Comparison of ENCODE assay signal across 1 cellular context in the genomic region with DNA sequence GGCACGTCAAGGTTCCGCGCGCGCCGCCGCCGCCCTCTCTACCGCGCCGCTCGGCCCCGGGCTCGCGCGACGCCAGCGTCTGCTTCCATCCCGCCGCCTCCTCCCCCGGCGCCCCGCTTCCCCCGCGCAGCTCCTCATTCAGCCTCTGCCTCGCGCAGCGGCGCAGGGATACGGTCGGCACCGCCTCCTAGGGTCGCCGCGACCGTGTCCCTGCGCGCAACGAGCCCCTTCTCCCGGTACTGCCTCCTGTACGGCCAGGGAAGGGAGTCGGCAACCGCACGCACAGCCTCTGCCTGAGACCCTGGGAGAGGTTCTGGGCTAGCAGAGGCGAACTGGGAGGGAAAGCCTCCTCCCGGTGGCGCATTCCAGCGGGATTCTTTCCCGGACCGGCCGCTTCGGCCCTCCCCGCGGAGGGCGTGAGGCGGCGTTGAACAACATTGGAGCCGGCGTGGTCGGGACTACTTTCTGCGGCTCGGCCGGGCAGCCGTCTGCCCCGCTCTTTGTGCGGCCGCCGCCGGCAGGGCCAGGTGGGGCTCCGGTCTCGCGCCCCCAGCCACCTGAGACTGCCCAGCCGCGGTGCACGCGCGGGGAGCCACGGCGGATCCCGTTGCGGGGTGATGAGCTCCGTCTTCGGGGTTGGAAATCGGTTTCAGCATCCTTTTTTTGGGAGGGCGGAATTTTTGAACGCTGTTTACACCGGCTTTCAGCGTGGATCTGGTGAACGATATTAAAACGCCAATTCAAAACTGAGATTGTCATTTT.
TF ChIP-seq lines count a peak whose summit lies in the region.

Gene LRP6, minus strand, starts transcription at position 172 of the 762 bp plus-strand sequence. CDS start 309 bp downstream, outside the sequence.

TF ChIP-seq in HepG2, 621 proteins besides CTCF, POLR2A, EP300 and RAD21 (continued from another document and continues in another):
- TF ChIP-seq ZNF318 (CRISPR knock-in tag; IDR thresholded peaks at IDR 0.05) (no peak), ZNF749 (CRISPR knock-in tag; IDR thresholded peaks at IDR 0.05; ENCODE audit: borderline replicate concordance) (peak; percentile 96), RFX3 (CRISPR knock-in tag; IDR thresholded peaks at IDR 0.05) (no peak), KDM3A (CRISPR knock-in tag; IDR thresholded peaks at IDR 0.05; ENCODE audit: low read depth) (peak; percentile 95), RNF2 (conservative IDR thresholded peaks at IDR 0.05; ENCODE audit: low read depth) (peak; percentile 80), ZNF136 (CRISPR knock-in tag; IDR thresholded peaks at IDR 0.05; ENCODE audit: low read depth) (peak; percentile 77; the same call in 1 of the 2 replicates), NCOA1 (CRISPR knock-in tag; IDR thresholded peaks at IDR 0.05) (peak; percentile 87; the same call in 1 of the 2 replicates), FOXO1 (CRISPR knock-in tag; IDR thresholded peaks at IDR 0.05) (peak; percentile 80), NKX3-1 (CRISPR knock-in tag; IDR thresholded peaks at IDR 0.05) (peak; percentile 98), ZNF782 (CRISPR knock-in tag; IDR thresholded peaks at IDR 0.05; ENCODE audit: borderline replicate concordance) (peak; percentile 98), ZBTB42 (CRISPR knock-in tag; IDR thresholded peaks at IDR 0.05) (peak; percentile 96), ZNF17 (CRISPR knock-in tag; IDR thresholded peaks at IDR 0.05) (peak; percentile 96), JDP2 (CRISPR knock-in tag; IDR thresholded peaks at IDR 0.05; ENCODE audit: borderline replicate concordance) (peak; percentile 78), MTF1 (CRISPR knock-in tag; IDR thresholded peaks at IDR 0.05) (peak; percentile 78; the same call in 1 of the 2 replicates), NCOA2 (CRISPR knock-in tag; IDR thresholded peaks at IDR 0.05) (peak; percentile 49), HNF4G (IDR thresholded peaks at IDR 0.05; ENCODE audit: borderline replicate concordance, low read depth, low read length) (no peak; the same call in 1 of the 2 replicates), HNF4G (CRISPR knock-in tag; IDR thresholded peaks at IDR 0.05; ENCODE audit: borderline replicate concordance, low read depth) (peak; percentile 83), MXI1 (IDR thresholded peaks at IDR 0.05; ENCODE audit: borderline replicate concordance, low read depth, low read length) (peak; percentile 81; the same call in 2 of the 3 replicates), PLSCR1 (CRISPR knock-in tag; IDR thresholded peaks at IDR 0.05; ENCODE audit: borderline replicate concordance) (peak; percentile 89; the same call in 1 of the 2 replicates), FOXA1 (IDR thresholded peaks at IDR 0.05) (no peak), FOXA1 (CRISPR knock-in tag; IDR thresholded peaks at IDR 0.05) (peak; percentile 47; the same call in 1 of the 2 replicates), PHF21A (CRISPR knock-in tag; IDR thresholded peaks at IDR 0.05) (peak; percentile 95), AKAP8 (CRISPR knock-in tag; IDR thresholded peaks at IDR 0.05) (peak; percentile 91), POLR2AphosphoS5 (IDR thresholded peaks at IDR 0.05; ENCODE audit: low read depth, low read length) (no peak; the same call in 1 of the 2 replicates), ZNF841 (CRISPR knock-in tag; IDR thresholded peaks at IDR 0.05; ENCODE audit: borderline replicate concordance) (peak; percentile 87; the same call in 1 of the 2 replicates), TEAD2 (CRISPR knock-in tag; IDR thresholded peaks at IDR 0.05) (peak; percentile 90), CCDC6 (CRISPR knock-in tag; IDR thresholded peaks at IDR 0.05) (peak; percentile 97), KLF6 (CRISPR knock-in tag; IDR thresholded peaks at IDR 0.05) (peak; percentile 89), YEATS4 (CRISPR knock-in tag; IDR thresholded peaks at IDR 0.05; ENCODE audit: borderline replicate concordance) (peak; percentile 94), TFDP2 (CRISPR knock-in tag; IDR thresholded peaks at IDR 0.05) (peak; percentile 82), ZSCAN30 (CRISPR knock-in tag; IDR thresholded peaks at IDR 0.05) (peak; percentile 99), NFIB (CRISPR knock-in tag; IDR thresholded peaks at IDR 0.05; ENCODE audit: borderline replicate concordance) (no peak; the same call in 1 of the 2 replicates), KMT2A (CRISPR knock-in tag; IDR thresholded peaks at IDR 0.05) (peak; percentile 92), ZNF232 (CRISPR knock-in tag; IDR thresholded peaks at IDR 0.05; ENCODE audit: borderline replicate concordance) (peak; percentile 87), ZC3H4 (CRISPR knock-in tag; IDR thresholded peaks at IDR 0.05; ENCODE audit: borderline replicate concordance) (no peak), ZNF251 (CRISPR knock-in tag; IDR thresholded peaks at IDR 0.05) (no peak), NCOA5 (CRISPR knock-in tag; IDR thresholded peaks at IDR 0.05) (no peak), ESRRA (CRISPR knock-in tag; IDR thresholded peaks at IDR 0.05; ENCODE audit: low read depth) (peak; percentile 86), NCOR1 (IDR thresholded peaks at IDR 0.05; ENCODE audit: borderline replicate concordance, low read length) (no peak; the same call in 1 of the 2 replicates), ZNF180 (CRISPR knock-in tag; IDR thresholded peaks at IDR 0.05; ENCODE audit: borderline replicate concordance, low read depth) (no peak), MXD4 (CRISPR knock-in tag; IDR thresholded peaks at IDR 0.05) (peak; percentile 78; the same call in 1 of the 2 replicates), RCOR2 (CRISPR knock-in tag; IDR thresholded peaks at IDR 0.05) (peak; percentile 79), ZNF710 (CRISPR knock-in tag; IDR thresholded peaks at IDR 0.05; ENCODE audit: borderline replicate concordance) (peak; percentile 95), ZFP82 (CRISPR knock-in tag; IDR thresholded peaks at IDR 0.05; ENCODE audit: borderline replicate concordance) (peak; percentile 84; the same call in 1 of the 2 replicates), NFRKB (IDR thresholded peaks at IDR 0.05) (0 out of 2 replicates have a peak, but pooled peaks have one; percentile 21)
- TF ChIP-seq, protein P1, sequence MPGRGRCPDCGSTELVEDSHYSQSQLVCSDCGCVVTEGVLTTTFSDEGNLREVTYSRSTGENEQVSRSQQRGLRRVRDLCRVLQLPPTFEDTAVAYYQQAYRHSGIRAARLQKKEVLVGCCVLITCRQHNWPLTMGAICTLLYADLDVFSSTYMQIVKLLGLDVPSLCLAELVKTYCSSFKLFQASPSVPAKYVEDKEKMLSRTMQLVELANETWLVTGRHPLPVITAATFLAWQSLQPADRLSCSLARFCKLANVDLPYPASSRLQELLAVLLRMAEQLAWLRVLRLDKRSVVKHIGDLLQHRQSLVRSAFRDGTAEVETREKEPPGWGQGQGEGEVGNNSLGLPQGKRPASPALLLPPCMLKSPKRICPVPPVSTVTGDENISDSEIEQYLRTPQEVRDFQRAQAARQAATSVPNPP (CRISPR knock-in tag; IDR thresholded peaks at IDR 0.05), result peak; percentile 78; the same call in 1 of the 2 replicates
- TF ChIP-seq, protein P2, sequence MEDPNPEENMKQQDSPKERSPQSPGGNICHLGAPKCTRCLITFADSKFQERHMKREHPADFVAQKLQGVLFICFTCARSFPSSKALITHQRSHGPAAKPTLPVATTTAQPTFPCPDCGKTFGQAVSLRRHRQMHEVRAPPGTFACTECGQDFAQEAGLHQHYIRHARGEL (CRISPR knock-in tag; IDR thresholded peaks at IDR 0.05), result peak; percentile 96
- TF ChIP-seq, protein P3, sequence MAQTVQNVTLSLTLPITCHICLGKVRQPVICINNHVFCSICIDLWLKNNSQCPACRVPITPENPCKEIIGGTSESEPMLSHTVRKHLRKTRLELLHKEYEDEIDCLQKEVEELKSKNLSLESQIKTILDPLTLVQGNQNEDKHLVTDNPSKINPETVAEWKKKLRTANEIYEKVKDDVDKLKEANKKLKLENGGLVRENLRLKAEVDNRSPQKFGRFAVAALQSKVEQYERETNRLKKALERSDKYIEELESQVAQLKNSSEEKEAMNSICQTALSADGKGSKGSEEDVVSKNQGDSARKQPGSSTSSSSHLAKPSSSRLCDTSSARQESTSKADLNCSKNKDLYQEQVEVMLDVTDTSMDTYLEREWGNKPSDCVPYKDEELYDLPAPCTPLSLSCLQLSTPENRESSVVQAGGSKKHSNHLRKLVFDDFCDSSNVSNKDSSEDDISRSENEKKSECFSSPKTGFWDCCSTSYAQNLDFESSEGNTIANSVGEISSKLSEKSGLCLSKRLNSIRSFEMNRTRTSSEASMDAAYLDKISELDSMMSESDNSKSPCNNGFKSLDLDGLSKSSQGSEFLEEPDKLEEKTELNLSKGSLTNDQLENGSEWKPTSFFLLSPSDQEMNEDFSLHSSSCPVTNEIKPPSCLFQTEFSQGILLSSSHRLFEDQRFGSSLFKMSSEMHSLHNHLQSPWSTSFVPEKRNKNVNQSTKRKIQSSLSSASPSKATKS (CRISPR knock-in tag; IDR thresholded peaks at IDR 0.05), result peak; percentile 98; the same call in 1 of the 2 replicates
